ENCODE assay signal across 8 cellular contexts in genomic region chr9:91117959-91118651, GRCh38.
DNase-seq lines count a peak whose midpoint lies in the region; ATAC-seq, FAIRE-seq and TF ChIP-seq lines count a peak whose summit lies in the region.

No MANE protein-coding gene starts in this region.

- H3K4me2 ChIP-seq in endothelial cell of umbilical vein (ENCODE audit: insufficient read depth, low read length): peak overlapping the region; percentile 31

- H3K27me3 ChIP-seq in endothelial cell of umbilical vein (ENCODE audit: control insufficient read depth in 2 of 2, insufficient read depth in 2 of 2, low read length in 2 of 2): peaks cover 2 to 5% of the 10 kb centered on the region in 2 experiments

- POLR2A ChIA-PET in endothelial cell of umbilical vein (lab: Charles Lee) (no interaction called here), RWPE1 (lab: Yijun Ruan, JAX; ENCODE audit: low non-redundant PET) (no interaction called here)

- H3K27ac Mint-ChIP-seq in memory B cell: no peak overlapping the region

- no peak for FAIRE-seq in endothelial cell of umbilical vein (lab: Jason Lieb, UNC)

- no peaks in the 10 kb centered on the region for H3K9me3 ChIP-seq in endothelial cell of umbilical vein (replicated peaks; ENCODE audit: control insufficient read depth, insufficient read depth, low read length)

- no peaks in the 10 kb centered on the region for H3K36me3 ChIP-seq in endothelial cell of umbilical vein (ENCODE audit: control insufficient read depth in 2 of 2, extremely low read depth in 1 of 2, insufficient read depth in 2 of 2, low read length in 2 of 2)

- TF ChIP-seq POLR2A in endothelial cell of umbilical vein (IDR thresholded peaks at IDR 0.05; ENCODE audit: low read depth, low read length): no peak

- DNase-seq in NCI-H82 (lab: John Stamatoyannopoulos, UW): peak; percentile 3
- DNase-seq in NCI-H82 treated with DMSO at 0.1 percent for 48 hours (lab: John Stamatoyannopoulos, UW; ENCODE audit: unreplicated experiment): no peak
- peak; percentile 32 for DNase-seq in endothelial cell of umbilical vein (ENCODE audit: low read depth, low spot score)
- DNase-seq in memory B cell (ENCODE audit: low spot score in 2 of 2): no peak
- DNase-seq in NK-92 treated with Interleukin-12 subunit alpha and Interleukin-12 subunit beta, amount 100 ng/mL, for 24 hours (lab: John Stamatoyannopoulos, UW): no peak
- no peak for DNase-seq in RWPE1 (ENCODE audit: low spot score)

- dilution Hi-C loops in endothelial cell of umbilical vein (cut with MboI; ENCODE audit: extremely low pct_ligation_motif_present, low sequenced_read_pairs): no loop called here

- H3K79me2 ChIP-seq in endothelial cell of umbilical vein (ENCODE audit: control insufficient read depth, insufficient read depth, low read length): no peaks in the 10 kb centered on the region

- ATAC-seq in memory B cell (ENCODE audit: low read depth) (no peak), HG03045 (IDR thresholded peaks at IDR 0.05; ENCODE audit: unreplicated experiment) (no peak)

- H3K4me1 Mint-ChIP-seq in memory B cell: peaks cover 8% of the 10 kb centered on the region

- H3K4me3 Mint-ChIP-seq in memory B cell: peak overlapping the region; percentile 77

- no peak overlapping the region for H3K9ac ChIP-seq in endothelial cell of umbilical vein (replicated peaks; ENCODE audit: extremely low read depth, insufficient read depth, low read length)

- peak overlapping the region in 2 of 3 experiments; percentile 4 to 18 for H3K4me3 ChIP-seq in endothelial cell of umbilical vein (replicated peaks in 1 of 3; ENCODE audit: insufficient read depth in 1 of 3, low read depth in 1 of 3, low read length in 3 of 3)

- peaks cover 2% of the 10 kb centered on the region for H3K27me3 Mint-ChIP-seq in memory B cell

- intact Hi-C loops in endothelial cell of umbilical vein (cut with micrococcal nuclease): loop anchor here (5.0 kb wide), 1 partner anchor 56 kb away; no protein-coding TSS in a partner anchor

- no TSS peak for BruUV-seq in endothelial cell of umbilical vein (replicated peaks; lab: Mats Ljungman, UMichigan)

- no peaks in the 10 kb centered on the region for H3K36me3 Mint-ChIP-seq in memory B cell

- H3K9me1 ChIP-seq in endothelial cell of umbilical vein (replicated peaks; ENCODE audit: control insufficient read depth, extremely low read depth, insufficient read depth, low read length): no peaks in the 10 kb centered on the region

- H3K9me3 Mint-ChIP-seq in memory B cell: peaks cover 2% of the 10 kb centered on the region

- peaks cover 2% of the 10 kb centered on the region for H3K4me1 ChIP-seq in endothelial cell of umbilical vein (ENCODE audit: control insufficient read depth, extremely low read depth, insufficient read depth, low read length)

- H3K27ac ChIP-seq in endothelial cell of umbilical vein (ENCODE audit: insufficient read depth, low read depth, low read length) (no peak overlapping the region), temporal lobe (ENCODE audit: low read depth, low read length) (peak overlapping the region; percentile 46), RWPE1 (no peak overlapping the region)

- CTCF ChIA-PET in endothelial cell of umbilical vein (lab: Charles Lee): interaction anchor here (0.6 to 1.1 kb wide), 5 partner anchors 13 to 268 kb away, joined by 3 to 4 read pairs (median 3); no protein-coding TSS in a partner anchor
- CTCF ChIA-PET in RWPE1 (lab: Yijun Ruan, JAX): no interaction called here

- H2AFZ ChIP-seq in endothelial cell of umbilical vein (ENCODE audit: low read depth, low read length): peak overlapping the region; percentile 78

- no peak for TF ChIP-seq CTCF in endothelial cell of umbilical vein (IDR thresholded peaks at IDR 0.05; ENCODE audit: extremely low read depth in 1 of 2, insufficient read depth in 1 of 2, low read depth in 1 of 2, low read length in 2 of 2)
- TF ChIP-seq CTCF in RWPE1 (conservative IDR thresholded peaks at IDR 0.05; ENCODE audit: low read depth): no peak

- no peaks in the 10 kb centered on the region for H4K20me1 ChIP-seq in endothelial cell of umbilical vein (replicated peaks; ENCODE audit: control insufficient read depth, extremely low read depth, insufficient read depth, low read length)

TF ChIP-seq in endothelial cell of umbilical vein, 7 proteins besides CTCF, POLR2A, EP300 and RAD21:
- TF ChIP-seq, protein P1, sequence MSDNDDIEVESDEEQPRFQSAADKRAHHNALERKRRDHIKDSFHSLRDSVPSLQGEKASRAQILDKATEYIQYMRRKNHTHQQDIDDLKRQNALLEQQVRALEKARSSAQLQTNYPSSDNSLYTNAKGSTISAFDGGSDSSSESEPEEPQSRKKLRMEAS (IDR thresholded peaks at IDR 0.05; ENCODE audit: insufficient read depth, insufficient read length): peak; percentile 66
- TF ChIP-seq POLR2AphosphoS5 (IDR thresholded peaks at IDR 0.05; ENCODE audit: insufficient read depth, low read depth, low read length): no peak

Comparison
In these comparisons a context has a peak if more than half of its experiments do, and no peak if none do; other contexts are left out.
1. DNase-seq: peak in NCI-H82 (single experiment) and endothelial cell of umbilical vein (single experiment); none in NCI-H82 treated with DMSO at 0.1 percent for 48 hours (single experiment), memory B cell (0 of 2), NK-92 treated with Interleukin-12 subunit alpha and Interleukin-12 subunit beta, amount 100 ng/mL, for 24 hours (single experiment) and RWPE1 (single experiment).